In the genomic region with DNA sequence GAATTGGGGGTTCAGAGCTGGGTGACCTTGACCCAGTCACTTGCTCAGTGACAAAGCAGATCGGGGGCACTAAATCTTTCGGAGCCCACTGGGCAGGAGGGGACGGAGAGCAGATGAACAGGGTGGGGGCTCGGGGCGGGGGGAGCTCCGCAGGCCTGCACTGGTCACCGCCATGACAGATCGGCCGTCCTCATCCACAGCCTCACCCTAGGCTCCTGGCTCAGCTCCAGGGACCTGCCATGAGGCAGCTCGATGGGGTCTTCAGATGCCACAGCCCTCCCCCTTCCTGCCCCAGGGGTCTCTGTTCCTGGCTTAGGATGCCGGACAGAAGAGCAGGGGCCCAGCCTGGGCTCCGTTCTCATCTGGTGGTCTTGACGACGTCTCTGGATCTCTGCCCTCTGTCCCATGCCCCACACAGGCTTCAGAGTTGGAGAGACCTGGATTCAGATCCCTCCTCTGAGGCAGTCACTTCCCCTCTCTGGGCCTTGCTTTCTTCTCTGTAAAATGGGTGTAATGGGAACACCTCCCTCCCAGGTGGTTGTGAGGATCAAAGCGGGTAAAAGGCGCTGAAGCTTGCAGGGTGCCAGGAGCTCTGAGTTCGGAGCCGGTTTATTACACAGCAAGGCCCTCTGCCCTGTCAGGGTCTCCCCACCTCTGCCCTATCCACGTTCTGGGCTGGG, we compare ENCODE assay signal across 10 cellular contexts. TPM values are rescaled to one million over a fixed set of nuclear protein-coding genes. Genes with fewer than 3 reads are reported as not detected.
A peak's percentile ranks its signal among the peaks of the same experiment; 100 is the strongest.
DNase-seq lines count a peak whose midpoint lies in the region; ATAC-seq and TF ChIP-seq lines count a peak whose summit lies in the region.
"Had no signal": no experiment of that assay in that cellular context is flagged by ENCODE, and none has a peak within 500 bp of the region (broad histone marks: within the 10 kb centered on the region; RNA-seq: fewer than 3 reads in every experiment).

No MANE protein-coding gene starts in this region.

- peak overlapping the region; percentile 90 for H3K9ac ChIP-seq in mesenchymal stem cell (ENCODE audit: low read length)

- no peak overlapping the region for H2AK5ac ChIP-seq in mesenchymal stem cell (ENCODE audit: low read length, severe bottlenecking)

- H3K9me3 Mint-ChIP-seq in type B pancreatic cell, result no peaks in the 10 kb centered on the region
- H3K9me3 Mint-ChIP-seq: activated CD4-positive, alpha-beta memory T cell treated with anti-CD3 and anti-CD28 coated beads for 36 hours had no signal

- H3K27me3 Mint-ChIP-seq in type B pancreatic cell, result no peaks in the 10 kb centered on the region
- H3K27me3 Mint-ChIP-seq: activated CD4-positive, alpha-beta memory T cell treated with anti-CD3 and anti-CD28 coated beads for 36 hours had no signal

- H3K4me2 ChIP-seq in mesenchymal stem cell (ENCODE audit: low read length, poor library complexity, severe bottlenecking), result peak overlapping the region; percentile 99

- no peak overlapping the region for H4K91ac ChIP-seq in mesenchymal stem cell (ENCODE audit: low read length)

- H2BK12ac ChIP-seq in mesenchymal stem cell (ENCODE audit: low read length in 2 of 2), result peak overlapping the region in 1 of 2 experiments; percentile 59

- H3K4me1 ChIP-seq in heart left ventricle (peaks cover 5 to 76% (median 57%) of the 10 kb centered on the region in 12 donors), ascending aorta (peaks cover 9 to 28% of the 10 kb centered on the region in 2 donors), mesenchymal stem cell (ENCODE audit: control insufficient read depth, insufficient read depth, low read depth, low read length) (peaks cover 37% of the 10 kb centered on the region)

- H3K4me1 Mint-ChIP-seq in type B pancreatic cell (ENCODE audit: unreplicated experiment), result peaks cover 45% of the 10 kb centered on the region

- no peak overlapping the region for H2BK120ac ChIP-seq in mesenchymal stem cell (ENCODE audit: low read depth, low read length)

- peak overlapping the region in 1 of 2 experiments; percentile 28 for H3K18ac ChIP-seq in mesenchymal stem cell (ENCODE audit: low read depth in 1 of 2, low read length in 2 of 2)

- peak overlapping the region; percentile 92 for H3K27ac Mint-ChIP-seq in type B pancreatic cell
- H3K27ac Mint-ChIP-seq: activated CD4-positive, alpha-beta memory T cell treated with anti-CD3 and anti-CD28 coated beads for 36 hours had no signal

- H3K14ac ChIP-seq in mesenchymal stem cell (ENCODE audit: low read length in 2 of 2), result no peak overlapping the region

- H2BK5ac ChIP-seq in mesenchymal stem cell (ENCODE audit: low read depth, low read length, poor library complexity, severe bottlenecking), result no peak overlapping the region

- H3K9me3 ChIP-seq in heart left ventricle (no peaks in the 10 kb centered on the region), ascending aorta (no peaks in the 10 kb centered on the region), mesenchymal stem cell (ENCODE audit: control insufficient read depth, low read length) (no peaks in the 10 kb centered on the region)

- peak overlapping the region; percentile 93 for H3K4me3 Mint-ChIP-seq in type B pancreatic cell

- H2BK15ac ChIP-seq in mesenchymal stem cell (ENCODE audit: low read depth, poor library complexity, severe bottlenecking), result no peak overlapping the region

- TF ChIP-seq CTCF in heart left ventricle (IDR thresholded peaks at IDR 0.05) (no peak), ascending aorta (IDR thresholded peaks at IDR 0.05) (no peak), type B pancreatic cell (conservative IDR thresholded peaks at IDR 0.05) (no peak)

- intact Hi-C loops in heart left ventricle (cut with DNase I), result loop anchor here in 8 of 10 donors (2.0 to 10.0 kb wide), 5 partner anchors 45 to 60 kb away; no protein-coding TSS in a partner anchor
- intact Hi-C loops in Right ventricle myocardium superior (cut with DNase I), result no loop called here
- intact Hi-C loops in ascending aorta (cut with DNase I), result no loop called here

- peak overlapping the region; percentile 16 for H4K8ac ChIP-seq in mesenchymal stem cell (ENCODE audit: low read length)

- TF ChIP-seq POLR2A in heart left ventricle (IDR thresholded peaks at IDR 0.05), result no peak

- H3K23ac ChIP-seq in mesenchymal stem cell (ENCODE audit: low read length in 2 of 2), result no peak overlapping the region

- no peak overlapping the region for H2AFZ ChIP-seq in mesenchymal stem cell (ENCODE audit: low read depth, low read length)

- no peaks in the 10 kb centered on the region for H3K27me3 ChIP-seq in heart left ventricle
- no peaks in the 10 kb centered on the region for H3K27me3 ChIP-seq in ascending aorta
- no peaks in the 10 kb centered on the region for H3K27me3 ChIP-seq in mesenchymal stem cell (ENCODE audit: control insufficient read depth in 1 of 2, insufficient read depth in 1 of 2, low read length in 2 of 2)

- H3K36me3 Mint-ChIP-seq in type B pancreatic cell, result no peaks in the 10 kb centered on the region

- H3K4ac ChIP-seq in mesenchymal stem cell (ENCODE audit: low read depth in 1 of 2, low read length in 2 of 2), result peak overlapping the region; percentile 0 to 40

- 80 to 90% (median 85%) methylated on average over 12 to 19 of the region's 19 CpGs for WGBS in heart left ventricle, 4 donors
- 96% methylated on average over 19 of the region's 19 CpGs for WGBS in mesenchymal stem cell

- H3K4me3 ChIP-seq in heart left ventricle (peak overlapping the region in 7 of 12 donors; percentile 63 to 92 (median 73)), ascending aorta (peak overlapping the region; percentile 62 to 90), mesenchymal stem cell (ENCODE audit: insufficient read depth in 1 of 2, low read depth in 1 of 2, low read length in 2 of 2) (peak overlapping the region in 1 of 2 experiments; percentile 84)

- H3K27ac ChIP-seq in heart left ventricle (peak overlapping the region in 8 of 12 donors; percentile 55 to 87 (median 65)), ascending aorta (no peak overlapping the region), mesenchymal stem cell (ENCODE audit: low read length, poor library complexity, severe bottlenecking) (no peak overlapping the region)

- DNase-seq in heart left ventricle, result no peak
- DNase-seq in Right ventricle myocardium superior, result no peak
- DNase-seq in ascending aorta (ENCODE audit: low spot score in 2 of 2), result no peak
- no peak for DNase-seq in mesenchymal stem cell
- no peak for DNase-seq in type B pancreatic cell (ENCODE audit: extremely low spot score, unreplicated experiment)
- no peak for DNase-seq in stimulated activated naive CD4-positive, alpha-beta T cell treated with Interleukin-2 at 50 U/mL for 16 hours (lab: John Stamatoyannopoulos, UW)
- DNase-seq in midbrain (lab: John Stamatoyannopoulos, UW), result no peak
- no peak for DNase-seq in NCI-H1048 (lab: John Stamatoyannopoulos, UW)
- DNase-seq: kidney glomerular epithelial cell had no signal

- H3K36me3 ChIP-seq in heart left ventricle (no peaks in the 10 kb centered on the region), ascending aorta (no peaks in the 10 kb centered on the region), mesenchymal stem cell (ENCODE audit: control insufficient read depth in 1 of 2, insufficient read depth in 2 of 2, low read depth in 1 of 2, low read length in 2 of 2) (peaks cover 0 to 4% of the 10 kb centered on the region in 2 experiments)

- H3K79me1 ChIP-seq in mesenchymal stem cell (replicated peaks; ENCODE audit: low read length, poor library complexity, severe bottlenecking), result peaks cover under 1% of the 10 kb centered on the region

- ATAC-seq in heart left ventricle (no peak), Right ventricle myocardium superior (ENCODE audit: poor library complexity) (no peak)

RNA-seq across cellular contexts. Expression of a gene that starts 3.0 kb away (rescaled TPM):
- total RNA-seq in heart left ventricle (10 to 100 TPM; 21.5 to 36.5 (median 28.1) TPM), Right ventricle myocardium superior (34.6 TPM), ascending aorta (46.0 TPM), type B pancreatic cell (ENCODE audit: low replicate concordance) (34.3 and 48.8 TPM in 2 replicates)
- polyA plus RNA-seq in heart left ventricle, result 10 to 100 TPM; 22.6 to 24.3 TPM
- 13.3 TPM for polyA plus RNA-seq in mesenchymal stem cell (2013, experiment 1 of 2)
- 11.9 TPM for polyA plus RNA-seq in mesenchymal stem cell (2013, experiment 2 of 2)

Comparison
In these comparisons a context has a peak if more than half of its experiments do, and no peak if none do; other contexts are left out.
1. intact Hi-C loops: an anchor here in heart left ventricle (2.0 to 10.0 kb wide); none called in Right ventricle myocardium superior and ascending aorta.
2. H3K27ac ChIP-seq: peak in heart left ventricle (8 of 12); none in ascending aorta (0 of 2) and mesenchymal stem cell (single experiment).